In the genomic region with DNA sequence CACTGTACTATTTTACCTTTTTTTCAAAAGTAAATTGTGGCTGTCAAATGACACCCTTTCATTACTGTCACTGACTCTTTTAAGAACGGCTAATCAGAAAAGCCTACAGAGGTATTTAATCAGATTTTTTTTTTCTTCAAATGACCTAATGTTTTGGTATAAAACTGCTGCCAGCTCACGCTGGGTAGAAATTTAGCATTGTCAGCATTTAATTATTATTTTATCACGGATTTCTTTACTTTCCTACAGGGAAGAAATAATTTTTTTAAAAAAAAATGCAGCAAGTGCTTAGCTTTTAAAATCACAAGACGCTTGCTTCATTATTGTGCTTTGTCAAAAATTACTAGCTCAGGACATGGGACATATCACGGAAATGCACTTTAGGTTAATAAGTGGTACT, we compare ENCODE assay signal across 25 cellular contexts.
"Had no signal": no experiment of that assay in that cellular context is flagged by ENCODE, and none has a peak within 500 bp of the region (broad histone marks: within the 10 kb centered on the region; RNA-seq: fewer than 3 reads in every experiment).

No MANE protein-coding gene starts in this region.

- H3K27ac ChIP-seq: breast epithelium, VCaP had no signal

- H3K4me3 Mint-ChIP-seq: activated CD4-positive, alpha-beta memory T cell treated with anti-CD3 and anti-CD28 coated beads, Interleukin-2, amount 10 ng/mL, durations not matched to agents 7 days and 5 days; activated CD4-positive, alpha-beta T cell treated with anti-CD3 and anti-CD28 coated beads for 36 hours; activated naive CD4-positive, alpha-beta T cell treated with anti-CD3 and anti-CD28 coated beads, Interleukin-2, amount 10 ng/mL, durations not matched to agents 7 days and 5 days; activated naive CD8-positive, alpha-beta T cell treated with anti-CD3 and anti-CD28 coated beads, Interleukin-2, amount 10 ng/mL, durations not matched to agents 7 days and 5 days; activated T-helper 17 cell treated with anti-CD3 and anti-CD28 coated beads, Interleukin-2, amount 50 U/mL, for 72 hours had no signal

- H3K9me3 ChIP-seq: adrenal gland, breast epithelium had no signal

- ATAC-seq: activated CD4-positive, alpha-beta T cell treated with anti-CD3 and anti-CD28 coated beads for 36 hours; activated T-helper 17 cell treated with anti-CD3 and anti-CD28 coated beads, Interleukin-2, amount 50 U/mL, for 72 hours had no signal

- H3K4me1 ChIP-seq: adrenal gland, breast epithelium had no signal

- DNase-seq: activated CD4-positive, alpha-beta memory T cell treated with anti-CD3 and anti-CD28 coated beads, Interleukin-2, amount 10 ng/mL, durations not matched to agents 7 days and 5 days; activated CD4-positive, alpha-beta T cell treated with anti-CD3 and anti-CD28 coated beads for 36 hours; activated CD4-positive, alpha-beta T cell treated with anti-CD3 and anti-CD28 coated beads, Interleukin-2, amount 50 U/mL, for 1 hour; activated gamma-delta T cell treated with Interleukin-2 at 50 U/mL for 16 hours; activated naive CD4-positive, alpha-beta T cell treated with anti-CD3 and anti-CD28 coated beads, Interleukin-2, amount 10 ng/mL, durations not matched to agents 7 days and 5 days; activated naive CD8-positive, alpha-beta T cell treated with anti-CD3 and anti-CD28 coated beads, Interleukin-2, amount 10 ng/mL, durations not matched to agents 7 days and 5 days; activated T-cell treated with anti-CD3 and anti-CD28 coated beads for 4 hours; activated T-cell treated with anti-CD3 and anti-CD28 coated beads, Interleukin-2, amount 50 U/mL, for 48 hours; adrenal gland; anterior cingulate cortex; caudate nucleus; NCI-H1092; NCI-H1417; NCI-H2029; NCI-H2107; NCI-H2171 treated with DMSO at 0.1 percent for 48 hours; NCI-H226; NCI-H526; NCI-H774; SIG-M5; T-helper 2 cell; T1000 had no signal

- H3K27ac Mint-ChIP-seq: activated CD4-positive, alpha-beta memory T cell treated with anti-CD3 and anti-CD28 coated beads, Interleukin-2, amount 10 ng/mL, durations not matched to agents 7 days and 5 days; activated CD4-positive, alpha-beta T cell treated with anti-CD3 and anti-CD28 coated beads for 36 hours; activated naive CD4-positive, alpha-beta T cell treated with anti-CD3 and anti-CD28 coated beads, Interleukin-2, amount 10 ng/mL, durations not matched to agents 7 days and 5 days; activated naive CD8-positive, alpha-beta T cell treated with anti-CD3 and anti-CD28 coated beads, Interleukin-2, amount 10 ng/mL, durations not matched to agents 7 days and 5 days had no signal

- H3K27me3 ChIP-seq: adrenal gland, breast epithelium had no signal

- H3K36me3 ChIP-seq: adrenal gland, breast epithelium had no signal

- H3K9me3 Mint-ChIP-seq: activated CD4-positive, alpha-beta memory T cell treated with anti-CD3 and anti-CD28 coated beads, Interleukin-2, amount 10 ng/mL, durations not matched to agents 7 days and 5 days; activated naive CD4-positive, alpha-beta T cell treated with anti-CD3 and anti-CD28 coated beads, Interleukin-2, amount 10 ng/mL, durations not matched to agents 7 days and 5 days; activated T-helper 17 cell treated with anti-CD3 and anti-CD28 coated beads, Interleukin-2, amount 50 U/mL, for 72 hours had no signal

- H3K4me3 ChIP-seq: adrenal gland, breast epithelium had no signal

- H3K27me3 Mint-ChIP-seq: activated CD4-positive, alpha-beta memory T cell treated with anti-CD3 and anti-CD28 coated beads, Interleukin-2, amount 10 ng/mL, durations not matched to agents 7 days and 5 days; activated CD4-positive, alpha-beta T cell treated with anti-CD3 and anti-CD28 coated beads for 36 hours; activated naive CD4-positive, alpha-beta T cell treated with anti-CD3 and anti-CD28 coated beads, Interleukin-2, amount 10 ng/mL, durations not matched to agents 7 days and 5 days; activated naive CD8-positive, alpha-beta T cell treated with anti-CD3 and anti-CD28 coated beads, Interleukin-2, amount 10 ng/mL, durations not matched to agents 7 days and 5 days; activated T-helper 17 cell treated with anti-CD3 and anti-CD28 coated beads, Interleukin-2, amount 50 U/mL, for 72 hours had no signal
